8 cellular contexts compared by ENCODE assay signal in the genomic region with DNA sequence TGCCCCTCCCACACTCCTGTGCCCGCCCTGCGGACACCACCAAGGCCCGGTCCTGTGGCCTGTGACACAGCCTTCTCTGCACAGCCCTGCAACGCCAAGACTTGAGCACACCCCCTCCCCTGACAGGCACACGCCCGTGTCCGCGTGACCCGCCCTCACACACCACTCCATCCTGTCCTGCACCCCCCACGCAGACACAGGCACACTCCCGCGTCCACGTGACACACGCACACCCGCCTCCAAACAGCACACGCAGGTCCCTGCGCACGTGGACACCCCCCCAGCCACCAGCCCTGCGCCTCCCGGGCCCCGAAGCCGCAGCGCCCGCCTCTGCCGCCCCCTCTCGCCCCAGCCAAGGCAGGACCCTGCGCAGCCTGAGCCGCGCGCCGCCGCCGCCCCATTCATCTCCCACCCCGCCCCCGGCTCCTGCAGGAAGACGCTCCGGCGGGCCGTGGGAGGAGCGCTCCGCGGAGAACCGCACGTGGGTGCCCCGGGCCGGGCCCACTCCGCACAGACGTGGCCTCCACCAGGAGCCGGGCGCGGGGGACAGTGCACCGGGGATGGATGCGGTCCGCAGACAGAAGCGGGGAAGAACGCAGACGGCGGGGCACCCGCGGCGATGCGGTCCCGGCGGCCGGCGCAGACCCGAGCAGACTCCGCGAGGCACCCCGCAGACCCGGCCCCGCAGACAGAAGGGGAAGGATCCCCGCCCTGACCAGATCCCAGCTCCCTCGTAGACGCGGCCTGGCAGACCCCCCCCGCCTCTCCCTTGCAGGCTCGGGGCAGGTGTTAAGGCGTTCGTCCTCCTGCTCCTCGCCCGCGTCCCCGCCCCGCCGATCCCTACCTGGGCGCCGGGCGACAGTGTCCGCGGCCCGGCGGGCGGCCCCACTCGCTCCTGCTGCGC. TPM values are rescaled to one million over a fixed set of nuclear protein-coding genes. Genes with fewer than 3 reads are reported as not detected.
A peak's percentile ranks its signal among the peaks of the same experiment; 100 is the strongest.
DNase-seq lines count a peak whose midpoint lies in the region; TF ChIP-seq lines count a peak whose summit lies in the region.

No MANE protein-coding gene starts in this region.

- WGBS in liver = 2% methylated on average over 96 of the region's 96 CpGs

- peaks cover 7% of the 10 kb centered on the region for H3K27me3 Mint-ChIP-seq in activated CD4-positive, alpha-beta T cell treated with anti-CD3 and anti-CD28 coated beads, Interleukin-2, amount 10 ng/mL, durations not matched to agents 7 days and 5 days

- no peak overlapping the region for H3K9ac ChIP-seq in liver (ENCODE audit: low read depth in 1 of 2, low read length in 2 of 2)

- H3K9me3 ChIP-seq in HAP-1 (no peaks in the 10 kb centered on the region), liver (ENCODE audit: control insufficient read depth in 4 of 4, low read length in 3 of 4) (no peaks in the 10 kb centered on the region)

- peaks cover 9% of the 10 kb centered on the region for H3K4me1 ChIP-seq in HAP-1
- peaks cover 2 to 22% (median 9%) of the 10 kb centered on the region in 4 donors for H3K4me1 ChIP-seq in liver (ENCODE audit: control insufficient read depth in 4 of 4, insufficient read depth in 4 of 4, low read length in 3 of 4)

- in situ Hi-C loops in HAP-1 (cut with MboI; ENCODE audit: low sequenced_read_pairs) = no loop called here

- no peaks in the 10 kb centered on the region for H3K36me3 Mint-ChIP-seq in activated CD4-positive, alpha-beta T cell treated with anti-CD3 and anti-CD28 coated beads, Interleukin-2, amount 10 ng/mL, durations not matched to agents 7 days and 5 days (ENCODE audit: low read depth)

- H3K27ac ChIP-seq in coronary artery (peak overlapping the region; percentile 58 to 75), liver (ENCODE audit: low read depth in 1 of 2, low read length in 2 of 2) (peak overlapping the region in 1 of 2 donors; percentile 45)

- DNase-seq in Daoy (ENCODE audit: low read depth) (peak; percentile 84), HAP-1 (ENCODE audit: low spot score in 2 of 2) (peak; percentile 14 to 72), NCI-H1105 treated with DMSO at 0.1 percent for 48 hours (lab: John Stamatoyannopoulos, UW) (peak; percentile 19), coronary artery (ENCODE audit: low spot score) (peak; percentile 86), LoVo (ENCODE audit: low spot score) (no peak)
- DNase-seq in activated CD4-positive, alpha-beta T cell treated with anti-CD3 and anti-CD28 coated beads, Interleukin-2, amount 10 ng/mL, durations not matched to agents 7 days and 5 days = peak; percentile 85
- DNase-seq in stimulated activated CD4-positive, alpha-beta T cell treated with anti-CD3 and anti-CD28 coated beads, Interleukin-4, amount 100 ng/mL, for 1 hour = peak; percentile 62

- peak overlapping the region; percentile 1 for H3K27ac Mint-ChIP-seq in activated CD4-positive, alpha-beta T cell treated with anti-CD3 and anti-CD28 coated beads, Interleukin-2, amount 10 ng/mL, durations not matched to agents 7 days and 5 days

- no peaks in the 10 kb centered on the region for H3K27me3 ChIP-seq in HAP-1 (ENCODE audit: low read depth)
- no peaks in the 10 kb centered on the region for H3K27me3 ChIP-seq in liver (ENCODE audit: control insufficient read depth in 4 of 4, insufficient read depth in 4 of 4, low read length in 3 of 4)

- CTCF ChIA-PET in activated CD4-positive, alpha-beta T cell treated with anti-CD3 and anti-CD28 coated beads, Interleukin-2, amount 10 ng/mL, durations not matched to agents 7 days and 5 days (lab: Charles Lee) = interaction anchor here (0.8 to 1.4 kb wide), 9 partner anchors 10 to 168 kb away, joined by 3 to 5 read pairs (median 3); a partner anchor contains a TSS

- H3K9me3 Mint-ChIP-seq in activated CD4-positive, alpha-beta T cell treated with anti-CD3 and anti-CD28 coated beads, Interleukin-2, amount 10 ng/mL, durations not matched to agents 7 days and 5 days = no peaks in the 10 kb centered on the region

- no peak for TF ChIP-seq CTCF in coronary artery (IDR thresholded peaks at IDR 0.05)
- no peak for TF ChIP-seq CTCF in liver (IDR thresholded peaks at IDR 0.05; ENCODE audit: low read depth, low read length, missing input control)

- peaks cover 51% of the 10 kb centered on the region for H3K4me1 Mint-ChIP-seq in activated CD4-positive, alpha-beta T cell treated with anti-CD3 and anti-CD28 coated beads, Interleukin-2, amount 10 ng/mL, durations not matched to agents 7 days and 5 days

- peak overlapping the region; percentile 82 for H3K4me3 Mint-ChIP-seq in activated CD4-positive, alpha-beta T cell treated with anti-CD3 and anti-CD28 coated beads, Interleukin-2, amount 10 ng/mL, durations not matched to agents 7 days and 5 days

- POLR2A ChIA-PET in activated CD4-positive, alpha-beta T cell treated with anti-CD3 and anti-CD28 coated beads, Interleukin-2, amount 10 ng/mL, durations not matched to agents 7 days and 5 days (lab: Charles Lee) = interaction anchor here (0.6 kb wide), 1 partner anchor 106 kb away, joined by 5 read pairs; no protein-coding TSS in a partner anchor

- H3K36me3 ChIP-seq in HAP-1 (replicated peaks) (no peaks in the 10 kb centered on the region), liver (ENCODE audit: control insufficient read depth in 4 of 4, insufficient read depth in 3 of 4, low read depth in 1 of 4, low read length in 3 of 4) (no peaks in the 10 kb centered on the region)

- TF ChIP-seq RAD21 in liver (IDR thresholded peaks at IDR 0.05) = no peak

- H3K4me3 ChIP-seq in HAP-1 = peak overlapping the region; percentile 63
- peak overlapping the region; percentile 76 for H3K4me3 ChIP-seq in coronary artery
- H3K4me3 ChIP-seq in liver (ENCODE audit: low read depth in 1 of 3, low read length in 3 of 3) = peak overlapping the region in 2 of 3 donors; percentile 10 to 55

TF ChIP-seq in liver, 16 proteins besides CTCF, POLR2A, EP300 and RAD21:
- TF ChIP-seq JUND (IDR thresholded peaks at IDR 0.05) (no peak), RXRA (IDR thresholded peaks at IDR 0.05) (no peak), TAF1 (conservative IDR thresholded peaks at IDR 0.05) (no peak), HNF4A (conservative IDR thresholded peaks at IDR 0.05) (no peak), FOXA2 (IDR thresholded peaks at IDR 0.05) (no peak), FOXA1 (IDR thresholded peaks at IDR 0.05) (no peak), SP1 (IDR thresholded peaks at IDR 0.05) (no peak)
- TF ChIP-seq, protein P1, sequence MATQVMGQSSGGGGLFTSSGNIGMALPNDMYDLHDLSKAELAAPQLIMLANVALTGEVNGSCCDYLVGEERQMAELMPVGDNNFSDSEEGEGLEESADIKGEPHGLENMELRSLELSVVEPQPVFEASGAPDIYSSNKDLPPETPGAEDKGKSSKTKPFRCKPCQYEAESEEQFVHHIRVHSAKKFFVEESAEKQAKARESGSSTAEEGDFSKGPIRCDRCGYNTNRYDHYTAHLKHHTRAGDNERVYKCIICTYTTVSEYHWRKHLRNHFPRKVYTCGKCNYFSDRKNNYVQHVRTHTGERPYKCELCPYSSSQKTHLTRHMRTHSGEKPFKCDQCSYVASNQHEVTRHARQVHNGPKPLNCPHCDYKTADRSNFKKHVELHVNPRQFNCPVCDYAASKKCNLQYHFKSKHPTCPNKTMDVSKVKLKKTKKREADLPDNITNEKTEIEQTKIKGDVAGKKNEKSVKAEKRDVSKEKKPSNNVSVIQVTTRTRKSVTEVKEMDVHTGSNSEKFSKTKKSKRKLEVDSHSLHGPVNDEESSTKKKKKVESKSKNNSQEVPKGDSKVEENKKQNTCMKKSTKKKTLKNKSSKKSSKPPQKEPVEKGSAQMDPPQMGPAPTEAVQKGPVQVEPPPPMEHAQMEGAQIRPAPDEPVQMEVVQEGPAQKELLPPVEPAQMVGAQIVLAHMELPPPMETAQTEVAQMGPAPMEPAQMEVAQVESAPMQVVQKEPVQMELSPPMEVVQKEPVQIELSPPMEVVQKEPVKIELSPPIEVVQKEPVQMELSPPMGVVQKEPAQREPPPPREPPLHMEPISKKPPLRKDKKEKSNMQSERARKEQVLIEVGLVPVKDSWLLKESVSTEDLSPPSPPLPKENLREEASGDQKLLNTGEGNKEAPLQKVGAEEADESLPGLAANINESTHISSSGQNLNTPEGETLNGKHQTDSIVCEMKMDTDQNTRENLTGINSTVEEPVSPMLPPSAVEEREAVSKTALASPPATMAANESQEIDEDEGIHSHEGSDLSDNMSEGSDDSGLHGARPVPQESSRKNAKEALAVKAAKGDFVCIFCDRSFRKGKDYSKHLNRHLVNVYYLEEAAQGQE (IDR thresholded peaks at IDR 0.05) = no peak

RNA-seq across cellular contexts. Expression of a gene that starts 0.5 kb away (rescaled TPM):
- total RNA-seq in Daoy (2014; rRNA removed; shearing (Covaris generic)) = 9.6 and 14.4 TPM in 2 replicates
- total RNA-seq in activated CD4-positive, alpha-beta T cell treated with anti-CD3 and anti-CD28 coated beads, Interleukin-2, amount 10 ng/mL, durations not matched to agents 7 days and 5 days = 1 to 10 TPM; 3.4 to 4.0 TPM
- under 1 TPM; 0.51 to 0.67 TPM for total RNA-seq in liver
- polyA plus RNA-seq in liver = under 1 TPM; 0.24 to 0.48 TPM

RNA-seq across cellular contexts. Expression of a gene that starts 23.9 kb away (rescaled TPM):
- not detected in 2 replicates for total RNA-seq in Daoy (2014; rRNA removed; shearing (Covaris generic))
- total RNA-seq in activated CD4-positive, alpha-beta T cell treated with anti-CD3 and anti-CD28 coated beads, Interleukin-2, amount 10 ng/mL, durations not matched to agents 7 days and 5 days = under 1 TPM in 1 of 2 experiments, not detected in 1; 0.12 TPM
- total RNA-seq in liver = 1 to 10 TPM in 1 of 2 donors, under 1 TPM in 1; 0.75 to 5.2 TPM
- polyA plus RNA-seq in liver = under 1 TPM; 0.44 to 0.53 TPM

RNA-seq across cellular contexts. Expression of a gene that starts 46.3 kb away (rescaled TPM):
- total RNA-seq in Daoy (2014; rRNA removed; shearing (Covaris generic)) = 18.8 and 30.4 TPM in 2 replicates
- 10 to 100 TPM; 43.6 to 43.7 TPM for total RNA-seq in activated CD4-positive, alpha-beta T cell treated with anti-CD3 and anti-CD28 coated beads, Interleukin-2, amount 10 ng/mL, durations not matched to agents 7 days and 5 days
- total RNA-seq in liver = 10 to 100 TPM; 11.8 to 17.1 TPM
- 1 to 10 TPM; 4.6 to 4.8 TPM for polyA plus RNA-seq in liver
